1 cellular context compared by ENCODE assay signal in genomic region chr2:195495356-195495755, GRCh38.
TF ChIP-seq lines count a peak whose summit lies in the region.

No MANE protein-coding gene starts in this region.

TF ChIP-seq in SK-N-SH, 30 proteins besides CTCF, POLR2A, EP300 and RAD21 (continued from another document):
- peak; percentile 29; the same call in 1 of the 2 replicates for TF ChIP-seq REST (IDR thresholded peaks at IDR 0.05; ENCODE audit: low read depth, low read length)
